Comparison of ENCODE assay signal across 12 cellular contexts in genomic region chr7:50641442-50642405, GRCh38.
DNase-seq lines count a peak whose midpoint lies in the region; ATAC-seq, FAIRE-seq and TF ChIP-seq lines count a peak whose summit lies in the region.
"Had no signal": no experiment of that assay in that cellular context is flagged by ENCODE, and none has a peak within 500 bp of the region (broad histone marks: within the 10 kb centered on the region; RNA-seq: fewer than 3 reads in every experiment).

No MANE protein-coding gene starts in this region.

- H3K4me1 Mint-ChIP-seq in activated CD4-positive, alpha-beta memory T cell treated with anti-CD3 and anti-CD28 coated beads, Interleukin-2, amount 10 ng/mL, durations not matched to agents 7 days and 5 days = peaks cover 10% of the 10 kb centered on the region
- peaks cover 6% of the 10 kb centered on the region for H3K4me1 Mint-ChIP-seq in activated CD4-positive, alpha-beta memory T cell treated with anti-CD3 and anti-CD28 coated beads for 36 hours (ENCODE audit: low read depth)
- H3K4me1 Mint-ChIP-seq in mesothelial cell of epicardium = peaks cover 4% of the 10 kb centered on the region

- peak in 1 of 7 experiments; percentile 26 for TF ChIP-seq CTCF in body of pancreas (IDR thresholded peaks at IDR 0.05)
- peak; percentile 13 for TF ChIP-seq CTCF in liver (IDR thresholded peaks at IDR 0.05; ENCODE audit: low read depth, low read length, missing input control)
- TF ChIP-seq CTCF in upper lobe of right lung (IDR thresholded peaks at IDR 0.05) = peak; percentile 27
- no peak for TF ChIP-seq CTCF in mesothelial cell of epicardium (IDR thresholded peaks at IDR 0.05; ENCODE audit: unreplicated experiment)
- TF ChIP-seq CTCF in D721Med (IDR thresholded peaks at IDR 0.05; ENCODE audit: insufficient read depth, missing control alignments) = no peak

- TF ChIP-seq POLR2A in body of pancreas (IDR thresholded peaks at IDR 0.05) = no peak

- WGBS in body of pancreas, 2 donors = 37 to 60% methylated on average over 14 to 18 of the region's 18 CpGs
- 85% methylated on average over 18 of the region's 18 CpGs for WGBS in liver

- no peaks in the 10 kb centered on the region for H3K9me3 Mint-ChIP-seq in activated CD4-positive, alpha-beta memory T cell treated with anti-CD3 and anti-CD28 coated beads, Interleukin-2, amount 10 ng/mL, durations not matched to agents 7 days and 5 days
- H3K9me3 Mint-ChIP-seq in activated CD4-positive, alpha-beta memory T cell treated with anti-CD3 and anti-CD28 coated beads for 36 hours = no peaks in the 10 kb centered on the region
- peaks cover 20% of the 10 kb centered on the region for H3K9me3 Mint-ChIP-seq in mesothelial cell of epicardium
- H3K9me3 Mint-ChIP-seq: natural killer cell treated with Interleukin-12 subunit alpha and Interleukin-12 subunit beta and Interleukin-15 and Interleukin-18, amount 100 ng/mL, for 72 hours had no signal

- ATAC-seq in body of pancreas = peak; percentile 93
- peak; percentile 74 for ATAC-seq in upper lobe of right lung
- ATAC-seq: natural killer cell treated with Interleukin-12 subunit alpha and Interleukin-12 subunit beta and Interleukin-15 and Interleukin-18, amount 100 ng/mL, for 72 hours had no signal

- peaks cover 3% of the 10 kb centered on the region for H3K27me3 Mint-ChIP-seq in activated CD4-positive, alpha-beta memory T cell treated with anti-CD3 and anti-CD28 coated beads, Interleukin-2, amount 10 ng/mL, durations not matched to agents 7 days and 5 days
- H3K27me3 Mint-ChIP-seq in activated CD4-positive, alpha-beta memory T cell treated with anti-CD3 and anti-CD28 coated beads for 36 hours = no peaks in the 10 kb centered on the region
- no peaks in the 10 kb centered on the region for H3K27me3 Mint-ChIP-seq in mesothelial cell of epicardium (ENCODE audit: low read depth)

- DNase-seq in activated CD4-positive, alpha-beta memory T cell treated with anti-CD3 and anti-CD28 coated beads, Interleukin-2, amount 10 ng/mL, durations not matched to agents 7 days and 5 days = peak; percentile 16
- DNase-seq in activated CD4-positive, alpha-beta memory T cell treated with anti-CD3 and anti-CD28 coated beads for 36 hours = no peak
- peak; percentile 71 to 83 (median 73) for DNase-seq in body of pancreas
- peak; percentile 61 for DNase-seq in upper lobe of right lung
- DNase-seq in iPS-NIHi7 (ENCODE audit: extremely low spot score) = no peak
- no peak for DNase-seq in mesothelial cell of epicardium (ENCODE audit: low spot score in 2 of 2, unreplicated experiment in 2 of 2)
- DNase-seq in D721Med (ENCODE audit: insufficient read length, low spot score) = no peak
- DNase-seq: stimulated activated CD4-positive, alpha-beta T cell treated with anti-CD3 and anti-CD28 coated beads, Interleukin-4, amount 100 ng/mL, for 24 hours; trophoblast cell had no signal

- H3K36me3 ChIP-seq in body of pancreas (replicated peaks in 1 of 2; ENCODE audit: insufficient read depth in 1 of 2, low read depth in 2 of 2) = no peaks in the 10 kb centered on the region
- peaks cover 0 to 10% (median 2%) of the 10 kb centered on the region in 4 donors for H3K36me3 ChIP-seq in liver (ENCODE audit: control insufficient read depth in 4 of 4, insufficient read depth in 3 of 4, low read depth in 1 of 4, low read length in 3 of 4)
- no peaks in the 10 kb centered on the region for H3K36me3 ChIP-seq in upper lobe of right lung

- no peak for FAIRE-seq in D721Med (lab: Jason Lieb, UNC)
- FAIRE-seq: GM19239 had no signal

- H3K27ac Mint-ChIP-seq in activated CD4-positive, alpha-beta memory T cell treated with anti-CD3 and anti-CD28 coated beads, Interleukin-2, amount 10 ng/mL, durations not matched to agents 7 days and 5 days = no peak overlapping the region
- no peak overlapping the region for H3K27ac Mint-ChIP-seq in activated CD4-positive, alpha-beta memory T cell treated with anti-CD3 and anti-CD28 coated beads for 36 hours
- H3K27ac Mint-ChIP-seq in mesothelial cell of epicardium = no peak overlapping the region
- H3K27ac Mint-ChIP-seq: natural killer cell treated with Interleukin-12 subunit alpha and Interleukin-12 subunit beta and Interleukin-15 and Interleukin-18, amount 100 ng/mL, for 72 hours had no signal

- peak overlapping the region in 3 of 4 donors; percentile 27 to 65 (median 65) for H3K27ac ChIP-seq in body of pancreas
- no peak overlapping the region for H3K27ac ChIP-seq in liver (ENCODE audit: low read depth in 1 of 2, low read length in 2 of 2)
- H3K27ac ChIP-seq in upper lobe of right lung = no peak overlapping the region

- H3K27me3 ChIP-seq in body of pancreas (no peaks in the 10 kb centered on the region), liver (ENCODE audit: control insufficient read depth in 4 of 4, insufficient read depth in 4 of 4, low read length in 3 of 4) (no peaks in the 10 kb centered on the region), upper lobe of right lung (no peaks in the 10 kb centered on the region)

- CTCF ChIA-PET in activated CD4-positive, alpha-beta memory T cell treated with anti-CD3 and anti-CD28 coated beads, Interleukin-2, amount 10 ng/mL, durations not matched to agents 7 days and 5 days (lab: Charles Lee) = interaction anchor here (1.0 to 1.8 kb wide), 2 partner anchors 22 to 173 kb away, joined by 4 read pairs; no protein-coding TSS in a partner anchor
- CTCF ChIA-PET in activated CD4-positive, alpha-beta memory T cell treated with anti-CD3 and anti-CD28 coated beads for 36 hours (lab: Charles Lee) = interaction anchor here (0.6 to 1.1 kb wide), 3 partner anchors 12 to 519 kb away, joined by 3 read pairs; no protein-coding TSS in a partner anchor

- POLR2A ChIA-PET in activated CD4-positive, alpha-beta memory T cell treated with anti-CD3 and anti-CD28 coated beads, Interleukin-2, amount 10 ng/mL, durations not matched to agents 7 days and 5 days (lab: Charles Lee) = no interaction called here
- POLR2A ChIA-PET in activated CD4-positive, alpha-beta memory T cell treated with anti-CD3 and anti-CD28 coated beads for 36 hours (lab: Charles Lee) = no interaction called here

- H3K9me3 ChIP-seq in body of pancreas = no peaks in the 10 kb centered on the region
- no peaks in the 10 kb centered on the region for H3K9me3 ChIP-seq in liver (ENCODE audit: control insufficient read depth in 4 of 4, low read length in 3 of 4)
- no peaks in the 10 kb centered on the region for H3K9me3 ChIP-seq in upper lobe of right lung

- H3K4me3 ChIP-seq in body of pancreas (no peak overlapping the region), liver (ENCODE audit: low read depth in 1 of 3, low read length in 3 of 3) (no peak overlapping the region), upper lobe of right lung (no peak overlapping the region)

- H3K4me3 Mint-ChIP-seq in activated CD4-positive, alpha-beta memory T cell treated with anti-CD3 and anti-CD28 coated beads, Interleukin-2, amount 10 ng/mL, durations not matched to agents 7 days and 5 days = no peak overlapping the region
- H3K4me3 Mint-ChIP-seq in activated CD4-positive, alpha-beta memory T cell treated with anti-CD3 and anti-CD28 coated beads for 36 hours = no peak overlapping the region
- no peak overlapping the region for H3K4me3 Mint-ChIP-seq in mesothelial cell of epicardium
- H3K4me3 Mint-ChIP-seq: natural killer cell treated with Interleukin-12 subunit alpha and Interleukin-12 subunit beta and Interleukin-15 and Interleukin-18, amount 100 ng/mL, for 72 hours had no signal

- peak; percentile 59 to 66 for TF ChIP-seq RAD21 in liver (IDR thresholded peaks at IDR 0.05)

- H3K9ac ChIP-seq in liver (ENCODE audit: low read depth in 1 of 2, low read length in 2 of 2) = no peak overlapping the region

- no peaks in the 10 kb centered on the region for H3K36me3 Mint-ChIP-seq in activated CD4-positive, alpha-beta memory T cell treated with anti-CD3 and anti-CD28 coated beads, Interleukin-2, amount 10 ng/mL, durations not matched to agents 7 days and 5 days (ENCODE audit: low read depth)
- H3K36me3 Mint-ChIP-seq in activated CD4-positive, alpha-beta memory T cell treated with anti-CD3 and anti-CD28 coated beads for 36 hours = no peaks in the 10 kb centered on the region
- H3K36me3 Mint-ChIP-seq in mesothelial cell of epicardium = peaks cover 7% of the 10 kb centered on the region
- H3K36me3 Mint-ChIP-seq: natural killer cell treated with Interleukin-12 subunit alpha and Interleukin-12 subunit beta and Interleukin-15 and Interleukin-18, amount 100 ng/mL, for 72 hours had no signal

- intact Hi-C loops in activated CD4-positive, alpha-beta memory T cell treated with anti-CD3 and anti-CD28 coated beads for 36 hours (cut with micrococcal nuclease) = no loop called here
- intact Hi-C loops in body of pancreas (cut with DNase I) (no loop called here), upper lobe of right lung (cut with DNase I) (no loop called here)

- H3K4me1 ChIP-seq in body of pancreas (peaks cover 29% of the 10 kb centered on the region), liver (ENCODE audit: control insufficient read depth in 4 of 4, insufficient read depth in 4 of 4, low read length in 3 of 4) (peaks cover 0 to 7% (median 1%) of the 10 kb centered on the region in 4 donors), upper lobe of right lung (peaks cover 5% of the 10 kb centered on the region)

TF ChIP-seq in liver, 16 proteins besides CTCF, POLR2A, EP300 and RAD21:
- TF ChIP-seq NR2F2 (IDR thresholded peaks at IDR 0.05) (peak; percentile 71), RXRA (IDR thresholded peaks at IDR 0.05) (no peak)

Comparison
In these comparisons a context has a peak if more than half of its experiments do, and no peak if none do; other contexts are left out.
1. DNase-seq: peak in activated CD4-positive, alpha-beta memory T cell treated with anti-CD3 and anti-CD28 coated beads, Interleukin-2, amount 10 ng/mL, durations not matched to agents 7 days and 5 days (single experiment), body of pancreas (4 of 4) and upper lobe of right lung (single experiment); none in activated CD4-positive, alpha-beta memory T cell treated with anti-CD3 and anti-CD28 coated beads for 36 hours (single experiment), iPS-NIHi7 (single experiment), mesothelial cell of epicardium (0 of 2) and D721Med (single experiment).
2. H3K27ac ChIP-seq: peak in body of pancreas (3 of 4); none in liver (0 of 2) and upper lobe of right lung (single experiment).
3. CTCF ChIP-seq: peak in liver (single experiment) and upper lobe of right lung (single experiment); none in mesothelial cell of epicardium (single experiment) and D721Med (single experiment).